ENCODE assay signal across 8 cellular contexts in the genomic region with DNA sequence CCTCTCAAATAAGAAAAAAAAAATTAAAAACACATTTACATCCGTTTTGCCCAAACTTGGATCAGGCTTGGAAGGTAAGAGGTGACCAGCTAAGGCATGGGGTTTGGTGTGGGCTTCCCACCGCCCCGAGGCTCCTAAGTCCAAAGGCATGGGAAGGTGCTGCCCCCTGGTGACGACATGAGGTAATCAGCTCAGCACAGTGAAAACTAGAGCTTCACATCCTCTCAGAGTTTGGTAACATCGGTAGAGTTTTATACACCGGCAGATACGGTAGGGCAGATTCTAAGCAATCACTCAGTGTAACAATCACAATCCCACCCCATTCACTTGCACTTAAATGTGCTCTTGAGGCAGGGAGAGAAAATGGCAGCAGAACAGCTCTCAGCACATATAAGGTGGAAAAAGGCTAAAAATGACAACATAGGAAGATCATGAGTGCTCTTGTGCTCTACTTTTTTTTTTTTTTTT.
DNase-seq lines count a peak whose midpoint lies in the region; ATAC-seq and TF ChIP-seq lines count a peak whose summit lies in the region.

No MANE protein-coding gene starts in this region.

- peak; percentile 85 for DNase-seq in NCI-H2227 (lab: John Stamatoyannopoulos, UW; ENCODE audit: unreplicated experiment)
- DNase-seq in activated CD4-positive, alpha-beta T cell treated with anti-CD3 and anti-CD28 coated beads for 1 hour: peak; percentile 54
- peak; percentile 83 for DNase-seq in choroid plexus epithelial cell (ENCODE audit: low read depth)
- peak; percentile 54 to 84 for DNase-seq in left colon
- DNase-seq in stimulated activated CD4-positive, alpha-beta T cell treated with anti-CD3 and anti-CD28 coated beads, Interleukin-4, amount 100 ng/mL, for 24 hours: peak; percentile 82

- intact Hi-C loops in left colon (cut with DNase I, micrococcal nuclease): loop anchor here in 1 of 2 donors (5.0 to 10.0 kb wide), 2 partner anchors 215 to 707 kb away; no protein-coding TSS in a partner anchor

- TF ChIP-seq CTCF in 22Rv1 (IDR thresholded peaks at IDR 0.05) (peak; percentile 98), choroid plexus epithelial cell (conservative IDR thresholded peaks at IDR 0.05; ENCODE audit: low read depth, low read length) (peak; percentile 99)

- ATAC-seq in GM18502 (IDR thresholded peaks at IDR 0.05; ENCODE audit: poor library complexity, unreplicated experiment): peak; percentile 89
- peak; percentile 79 for ATAC-seq in HG03103 (IDR thresholded peaks at IDR 0.05; ENCODE audit: low read depth, unreplicated experiment)
- ATAC-seq in left colon: peak; percentile 89

- H3K4me3 ChIP-seq in choroid plexus epithelial cell (ENCODE audit: low read depth, low read length): no peak overlapping the region

- H3K27ac ChIP-seq in 22Rv1: no peak overlapping the region
